In the genomic region with DNA sequence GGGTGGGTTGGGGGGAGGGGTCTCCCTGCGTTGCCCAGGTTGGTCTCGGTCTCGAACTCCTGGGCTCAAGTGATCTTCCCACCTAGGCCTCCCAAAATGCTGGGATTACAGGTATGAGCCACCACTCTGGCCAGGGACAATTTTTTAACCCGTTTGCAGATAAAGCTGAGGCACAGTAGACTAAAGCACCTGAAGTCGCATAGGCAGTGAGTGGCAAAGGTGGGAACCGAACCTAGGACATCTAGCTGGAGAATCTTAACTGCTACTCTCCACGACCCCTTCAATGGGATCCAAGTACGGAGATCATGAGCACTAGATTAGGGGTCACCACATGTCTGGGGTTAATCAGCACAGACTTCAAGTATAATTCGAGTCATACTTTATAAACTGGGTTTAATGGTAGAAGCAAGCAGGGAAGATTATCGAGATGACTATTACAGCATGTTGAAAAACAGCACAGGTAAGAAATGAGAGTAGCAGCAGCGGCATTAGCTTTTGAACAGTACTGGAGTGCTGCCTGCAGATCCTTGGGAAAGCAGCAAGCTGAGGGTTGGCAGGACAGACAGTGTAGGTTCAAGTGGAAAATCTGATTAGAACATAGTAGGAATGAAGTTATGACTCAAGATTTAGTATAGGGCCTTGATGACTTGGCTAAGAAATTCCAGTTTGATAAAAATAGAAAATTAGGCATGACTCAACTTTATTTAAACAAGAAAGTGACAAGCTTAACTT, we compare ENCODE assay signal across 13 cellular contexts. TPM values are rescaled to one million over a fixed set of nuclear protein-coding genes. Genes with fewer than 3 reads are reported as not detected.
A peak's percentile ranks its signal among the peaks of the same experiment; 100 is the strongest.
DNase-seq lines count a peak whose midpoint lies in the region; ATAC-seq and TF ChIP-seq lines count a peak whose summit lies in the region.
"Had no signal": no experiment of that assay in that cellular context is flagged by ENCODE, and none has a peak within 500 bp of the region (broad histone marks: within the 10 kb centered on the region; RNA-seq: fewer than 3 reads in every experiment).

No MANE protein-coding gene starts in this region.

- intact Hi-C loops in left ventricle myocardium superior (cut with micrococcal nuclease): no loop called here
- intact Hi-C loops in upper lobe of right lung (cut with DNase I): no loop called here

- H3K27ac ChIP-seq in upper lobe of right lung: no peak overlapping the region
- H3K27ac ChIP-seq: parathyroid adenoma had no signal

- no peak overlapping the region for H3K4me3 ChIP-seq in upper lobe of right lung

- peak overlapping the region; percentile 41 for H3K27ac Mint-ChIP-seq in activated naive CD8-positive, alpha-beta T cell
- H3K27ac Mint-ChIP-seq in activated naive CD8-positive, alpha-beta T cell treated with anti-CD3 and anti-CD28 coated beads for 36 hours: no peak overlapping the region
- no peak overlapping the region for H3K27ac Mint-ChIP-seq in activated CD8-positive, alpha-beta memory T cell treated with anti-CD3 and anti-CD28 coated beads, Interleukin-2, amount 10 ng/mL, durations not matched to agents 7 days and 5 days
- H3K27ac Mint-ChIP-seq: CD4-positive, CD25-positive, alpha-beta regulatory T cell had no signal

- no peaks in the 10 kb centered on the region for H3K27me3 ChIP-seq in upper lobe of right lung

- peaks cover 7% of the 10 kb centered on the region for H3K36me3 ChIP-seq in upper lobe of right lung

- H3K9me3 ChIP-seq in upper lobe of right lung: no peaks in the 10 kb centered on the region

- H3K4me1 Mint-ChIP-seq in activated naive CD8-positive, alpha-beta T cell (ENCODE audit: low read depth): peaks cover 16% of the 10 kb centered on the region
- peaks cover 12% of the 10 kb centered on the region for H3K4me1 Mint-ChIP-seq in activated naive CD8-positive, alpha-beta T cell treated with anti-CD3 and anti-CD28 coated beads for 36 hours
- no peaks in the 10 kb centered on the region for H3K4me1 Mint-ChIP-seq in activated CD8-positive, alpha-beta memory T cell treated with anti-CD3 and anti-CD28 coated beads, Interleukin-2, amount 10 ng/mL, durations not matched to agents 7 days and 5 days
- H3K4me1 Mint-ChIP-seq: CD4-positive, CD25-positive, alpha-beta regulatory T cell had no signal

- no peak for TF ChIP-seq CTCF in upper lobe of right lung (IDR thresholded peaks at IDR 0.05)

- no peaks in the 10 kb centered on the region for H3K9me3 Mint-ChIP-seq in activated naive CD8-positive, alpha-beta T cell (ENCODE audit: low read depth)
- H3K9me3 Mint-ChIP-seq in activated naive CD8-positive, alpha-beta T cell treated with anti-CD3 and anti-CD28 coated beads for 36 hours: no peaks in the 10 kb centered on the region
- H3K9me3 Mint-ChIP-seq in activated CD8-positive, alpha-beta memory T cell treated with anti-CD3 and anti-CD28 coated beads, Interleukin-2, amount 10 ng/mL, durations not matched to agents 7 days and 5 days (ENCODE audit: low read depth): no peaks in the 10 kb centered on the region
- H3K9me3 Mint-ChIP-seq: central memory CD8-positive, alpha-beta T cell had no signal

- ATAC-seq in left ventricle myocardium superior: peak; percentile 41
- peak; percentile 39 for ATAC-seq in upper lobe of right lung
- no peak for ATAC-seq in GM21526 (IDR thresholded peaks at IDR 0.05; ENCODE audit: low FRiP score, unreplicated experiment)
- no peak for ATAC-seq in activated CD8-positive, alpha-beta memory T cell treated with anti-CD3 and anti-CD28 coated beads, Interleukin-2, amount 10 ng/mL, durations not matched to agents 7 days and 5 days
- no peak for ATAC-seq in GM21576 (IDR thresholded peaks at IDR 0.05; ENCODE audit: unreplicated experiment)

- CTCF ChIA-PET in activated CD8-positive, alpha-beta memory T cell treated with anti-CD3 and anti-CD28 coated beads, Interleukin-2, amount 10 ng/mL, durations not matched to agents 7 days and 5 days (lab: Charles Lee): interaction anchor here (0.6 to 1.6 kb wide), 3 partner anchors 22 to 161 kb away, joined by 3 to 4 read pairs (median 3); no protein-coding TSS in a partner anchor

- H3K27me3 Mint-ChIP-seq in activated naive CD8-positive, alpha-beta T cell: peaks cover 4% of the 10 kb centered on the region
- H3K27me3 Mint-ChIP-seq in activated naive CD8-positive, alpha-beta T cell treated with anti-CD3 and anti-CD28 coated beads for 36 hours: no peaks in the 10 kb centered on the region
- H3K27me3 Mint-ChIP-seq in activated CD8-positive, alpha-beta memory T cell treated with anti-CD3 and anti-CD28 coated beads, Interleukin-2, amount 10 ng/mL, durations not matched to agents 7 days and 5 days: peaks cover 3% of the 10 kb centered on the region
- H3K27me3 Mint-ChIP-seq: central memory CD8-positive, alpha-beta T cell had no signal

- no peak overlapping the region for H3K4me3 Mint-ChIP-seq in activated naive CD8-positive, alpha-beta T cell
- no peak overlapping the region for H3K4me3 Mint-ChIP-seq in activated naive CD8-positive, alpha-beta T cell treated with anti-CD3 and anti-CD28 coated beads for 36 hours
- no peak overlapping the region for H3K4me3 Mint-ChIP-seq in activated CD8-positive, alpha-beta memory T cell treated with anti-CD3 and anti-CD28 coated beads, Interleukin-2, amount 10 ng/mL, durations not matched to agents 7 days and 5 days
- H3K4me3 Mint-ChIP-seq: CD4-positive, CD25-positive, alpha-beta regulatory T cell; central memory CD8-positive, alpha-beta T cell had no signal

- DNase-seq in activated naive CD8-positive, alpha-beta T cell treated with anti-CD3 and anti-CD28 coated beads for 36 hours: no peak
- DNase-seq in amniotic stem cell (lab: John Stamatoyannopoulos, UW) (peak; percentile 89), left ventricle myocardium superior (no peak), upper lobe of right lung (no peak)
- no peak for DNase-seq in activated CD8-positive, alpha-beta memory T cell treated with anti-CD3 and anti-CD28 coated beads, Interleukin-2, amount 10 ng/mL, durations not matched to agents 7 days and 5 days
- DNase-seq: activated CD4-positive, alpha-beta T cell treated with anti-CD3 and anti-CD28 coated beads for 1 hour; CD4-positive, CD25-positive, alpha-beta regulatory T cell; OCI-M1 had no signal

- H3K36me3 Mint-ChIP-seq in activated naive CD8-positive, alpha-beta T cell: no peaks in the 10 kb centered on the region
- no peaks in the 10 kb centered on the region for H3K36me3 Mint-ChIP-seq in activated naive CD8-positive, alpha-beta T cell treated with anti-CD3 and anti-CD28 coated beads for 36 hours
- H3K36me3 Mint-ChIP-seq in activated CD8-positive, alpha-beta memory T cell treated with anti-CD3 and anti-CD28 coated beads, Interleukin-2, amount 10 ng/mL, durations not matched to agents 7 days and 5 days: no peaks in the 10 kb centered on the region
- H3K36me3 Mint-ChIP-seq: CD4-positive, CD25-positive, alpha-beta regulatory T cell had no signal

- peaks cover 9% of the 10 kb centered on the region for H3K4me1 ChIP-seq in upper lobe of right lung
- H3K4me1 ChIP-seq: parathyroid adenoma had no signal

RNA-seq across cellular contexts. Expression of a gene that starts 23.9 kb away (rescaled TPM):
- total RNA-seq in activated naive CD8-positive, alpha-beta T cell treated with anti-CD3 and anti-CD28 coated beads for 36 hours: not detected
- total RNA-seq in left ventricle myocardium superior (41.3 TPM), upper lobe of right lung (17.9 TPM)
- under 1 TPM; 0.18 to 0.21 TPM for total RNA-seq in activated CD8-positive, alpha-beta memory T cell treated with anti-CD3 and anti-CD28 coated beads, Interleukin-2, amount 10 ng/mL, durations not matched to agents 7 days and 5 days
- total RNA-seq: CD4-positive, CD25-positive, alpha-beta regulatory T cell had no signal

RNA-seq across cellular contexts. Expression of a gene that starts 55.6 kb away (rescaled TPM):
- 100 to 1,000 TPM; 235 to 243 TPM for total RNA-seq in activated naive CD8-positive, alpha-beta T cell treated with anti-CD3 and anti-CD28 coated beads for 36 hours
- 225 TPM for total RNA-seq in left ventricle myocardium superior
- total RNA-seq in upper lobe of right lung: 104 TPM
- total RNA-seq in activated CD8-positive, alpha-beta memory T cell treated with anti-CD3 and anti-CD28 coated beads, Interleukin-2, amount 10 ng/mL, durations not matched to agents 7 days and 5 days: 100 to 1,000 TPM; 147 to 180 TPM

Comparison
In these comparisons a context has a peak if more than half of its experiments do, and no peak if none do; other contexts are left out.
1. ATAC-seq: peak in left ventricle myocardium superior (single experiment) and upper lobe of right lung (single experiment); none in GM21526 (single experiment), activated CD8-positive, alpha-beta memory T cell treated with anti-CD3 and anti-CD28 coated beads, Interleukin-2, amount 10 ng/mL, durations not matched to agents 7 days and 5 days (single experiment) and GM21576 (single experiment).
2. RNA of a gene that starts 23.9 kb away (total RNA-seq): 41.3 TPM in left ventricle myocardium superior (single experiment) and 17.9 TPM in upper lobe of right lung (single experiment); 0.18 to 0.21 TPM in activated CD8-positive, alpha-beta memory T cell treated with anti-CD3 and anti-CD28 coated beads, Interleukin-2, amount 10 ng/mL, durations not matched to agents 7 days and 5 days and not detected in activated naive CD8-positive, alpha-beta T cell treated with anti-CD3 and anti-CD28 coated beads for 36 hours; every median in the first group is over 10 times any median in the second.